ENCODE assay signal across 2 cellular contexts in the genomic region with DNA sequence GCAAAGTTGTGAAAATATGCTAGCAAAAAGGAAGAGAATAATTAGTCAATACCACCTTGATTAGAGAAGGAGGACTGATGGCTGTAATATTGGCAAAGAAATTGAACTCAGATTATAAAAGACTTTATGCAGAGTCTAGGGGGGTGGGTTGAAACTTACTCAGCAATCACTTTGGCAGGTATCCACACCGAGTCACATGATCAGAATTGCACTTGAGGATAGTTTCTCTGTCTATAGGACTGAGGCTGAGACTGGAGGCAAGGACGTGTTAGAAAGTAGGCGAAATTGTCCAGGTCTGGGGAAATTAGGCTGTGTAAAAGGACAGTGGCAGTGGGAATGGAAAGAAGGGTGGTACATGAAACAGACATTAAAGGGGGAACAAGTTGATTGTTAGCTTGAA.
TF ChIP-seq lines count a peak whose summit lies in the region.

No MANE protein-coding gene starts in this region.

TF ChIP-seq in IMR-90, 13 proteins besides CTCF, POLR2A, EP300 and RAD21:
- TF ChIP-seq RCOR1 (IDR thresholded peaks at IDR 0.05; ENCODE audit: insufficient replicate concordance, low read length) (no peak), MAZ (IDR thresholded peaks at IDR 0.05; ENCODE audit: borderline replicate concordance, low read depth, low read length) (no peak), BHLHE40 (IDR thresholded peaks at IDR 0.05; ENCODE audit: low read depth, low read length) (no peak), NFE2L2 (IDR thresholded peaks at IDR 0.05; ENCODE audit: low read depth, low read length) (no peak), SMC3 (IDR thresholded peaks at IDR 0.05; ENCODE audit: low read depth, low read length) (no peak), CHD1 (IDR thresholded peaks at IDR 0.05; ENCODE audit: low read depth, low read length) (no peak), CEBPB (IDR thresholded peaks at IDR 0.05; ENCODE audit: low read depth, low read length) (no peak), FOS (IDR thresholded peaks at IDR 0.05; ENCODE audit: low read depth, low read length) (no peak), MXI1 (IDR thresholded peaks at IDR 0.05; ENCODE audit: borderline replicate concordance, low read depth, low read length) (no peak)
- TF ChIP-seq, protein P1, sequence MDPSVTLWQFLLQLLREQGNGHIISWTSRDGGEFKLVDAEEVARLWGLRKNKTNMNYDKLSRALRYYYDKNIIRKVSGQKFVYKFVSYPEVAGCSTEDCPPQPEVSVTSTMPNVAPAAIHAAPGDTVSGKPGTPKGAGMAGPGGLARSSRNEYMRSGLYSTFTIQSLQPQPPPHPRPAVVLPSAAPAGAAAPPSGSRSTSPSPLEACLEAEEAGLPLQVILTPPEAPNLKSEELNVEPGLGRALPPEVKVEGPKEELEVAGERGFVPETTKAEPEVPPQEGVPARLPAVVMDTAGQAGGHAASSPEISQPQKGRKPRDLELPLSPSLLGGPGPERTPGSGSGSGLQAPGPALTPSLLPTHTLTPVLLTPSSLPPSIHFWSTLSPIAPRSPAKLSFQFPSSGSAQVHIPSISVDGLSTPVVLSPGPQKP (IDR thresholded peaks at IDR 0.05; ENCODE audit: borderline replicate concordance, low read depth, low read length), result no peak
- TF ChIP-seq, protein P2, sequence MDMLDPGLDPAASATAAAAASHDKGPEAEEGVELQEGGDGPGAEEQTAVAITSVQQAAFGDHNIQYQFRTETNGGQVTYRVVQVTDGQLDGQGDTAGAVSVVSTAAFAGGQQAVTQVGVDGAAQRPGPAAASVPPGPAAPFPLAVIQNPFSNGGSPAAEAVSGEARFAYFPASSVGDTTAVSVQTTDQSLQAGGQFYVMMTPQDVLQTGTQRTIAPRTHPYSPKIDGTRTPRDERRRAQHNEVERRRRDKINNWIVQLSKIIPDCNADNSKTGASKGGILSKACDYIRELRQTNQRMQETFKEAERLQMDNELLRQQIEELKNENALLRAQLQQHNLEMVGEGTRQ (IDR thresholded peaks at IDR 0.05; ENCODE audit: low read depth, low read length), result no peak

TF ChIP-seq in H1, 55 proteins besides CTCF, POLR2A, EP300 and RAD21:
- no peak for TF ChIP-seq SIN3A (conservative IDR thresholded peaks at IDR 0.05 in 1 of 2, IDR thresholded peaks at IDR 0.05 in 1 of 2; ENCODE audit: low read depth in 1 of 2, low read length in 2 of 2)
- TF ChIP-seq HDAC6 (IDR thresholded peaks at IDR 0.05; ENCODE audit: low read depth, low read length), result no peak
- no peak for TF ChIP-seq SAP30 (IDR thresholded peaks at IDR 0.05; ENCODE audit: insufficient read depth, insufficient replicate concordance, low read length)
- TF ChIP-seq NANOG (IDR thresholded peaks at IDR 0.05; ENCODE audit: insufficient read depth, low read depth, low read length, poor library complexity, severe bottlenecking), result no peak
- TF ChIP-seq SP2 (IDR thresholded peaks at IDR 0.05; ENCODE audit: low read length), result no peak
- TF ChIP-seq, protein P3, sequence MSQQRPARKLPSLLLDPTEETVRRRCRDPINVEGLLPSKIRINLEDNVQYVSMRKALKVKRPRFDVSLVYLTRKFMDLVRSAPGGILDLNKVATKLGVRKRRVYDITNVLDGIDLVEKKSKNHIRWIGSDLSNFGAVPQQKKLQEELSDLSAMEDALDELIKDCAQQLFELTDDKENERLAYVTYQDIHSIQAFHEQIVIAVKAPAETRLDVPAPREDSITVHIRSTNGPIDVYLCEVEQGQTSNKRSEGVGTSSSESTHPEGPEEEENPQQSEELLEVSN (IDR thresholded peaks at IDR 0.05), result no peak
- no peak for TF ChIP-seq BRCA1 (IDR thresholded peaks at IDR 0.05; ENCODE audit: low read depth, low read length)
- no peak for TF ChIP-seq CREB1 (IDR thresholded peaks at IDR 0.05)
- TF ChIP-seq CHD1 (IDR thresholded peaks at IDR 0.05; ENCODE audit: low read depth, low read length), result no peak
- no peak for TF ChIP-seq KDM1A (IDR thresholded peaks at IDR 0.05; ENCODE audit: borderline replicate concordance, low read length)
- TF ChIP-seq EGR1 (IDR thresholded peaks at IDR 0.05; ENCODE audit: borderline replicate concordance, low read depth, low read length), result no peak
- TF ChIP-seq, protein P4, sequence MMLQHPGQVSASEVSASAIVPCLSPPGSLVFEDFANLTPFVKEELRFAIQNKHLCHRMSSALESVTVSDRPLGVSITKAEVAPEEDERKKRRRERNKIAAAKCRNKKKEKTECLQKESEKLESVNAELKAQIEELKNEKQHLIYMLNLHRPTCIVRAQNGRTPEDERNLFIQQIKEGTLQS (IDR thresholded peaks at IDR 0.05; ENCODE audit: insufficient read depth, low read depth, low read length), result no peak
- TF ChIP-seq ZNF274 (IDR thresholded peaks at IDR 0.05; ENCODE audit: borderline replicate concordance, extremely low read depth, low read length), result no peak
- no peak for TF ChIP-seq SIRT6 (IDR thresholded peaks at IDR 0.05; ENCODE audit: low read length)
- TF ChIP-seq RXRA (IDR thresholded peaks at IDR 0.05; ENCODE audit: insufficient read depth, low read depth, low read length), result no peak
